2 cellular contexts compared by ENCODE assay signal in the genomic region with DNA sequence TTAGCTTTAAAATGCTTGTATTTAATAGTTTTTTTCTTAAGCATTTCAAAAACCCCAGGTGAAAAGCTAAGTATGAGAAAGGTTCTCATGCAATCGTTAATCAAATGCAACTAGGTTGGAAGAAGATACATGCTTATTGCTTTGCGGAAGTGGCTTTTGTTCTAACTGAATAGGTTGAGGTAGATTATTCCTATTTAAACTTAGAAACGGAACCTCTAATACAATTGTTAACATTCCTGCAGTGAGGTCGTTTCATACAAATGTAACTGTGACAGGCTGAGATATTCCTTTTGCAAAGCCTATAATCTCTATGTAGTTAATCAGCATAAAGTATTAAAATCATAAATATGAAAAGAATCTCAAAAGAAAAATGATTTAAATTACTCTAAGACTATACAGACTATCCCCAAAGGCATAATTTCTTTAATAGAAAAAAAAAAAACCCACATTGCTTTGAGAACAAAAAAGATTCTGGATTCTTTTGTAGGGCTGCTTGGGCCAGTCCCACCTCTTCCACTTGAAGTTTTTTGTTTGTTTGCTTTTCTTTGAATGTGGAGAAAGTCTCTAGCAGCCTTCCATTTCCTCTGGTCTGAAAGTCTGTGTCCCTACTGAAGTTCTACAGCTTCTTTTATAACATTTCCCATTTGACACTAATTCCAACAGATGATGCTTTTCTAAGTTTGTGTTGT.
TF ChIP-seq lines count a peak whose summit lies in the region.

No MANE protein-coding gene starts in this region.

TF ChIP-seq in IMR-90, 13 proteins besides CTCF, POLR2A, EP300 and RAD21:
- TF ChIP-seq RFX5 (IDR thresholded peaks at IDR 0.05; ENCODE audit: low read depth, low read length) (no peak), BHLHE40 (IDR thresholded peaks at IDR 0.05; ENCODE audit: low read depth, low read length) (no peak), CEBPB (IDR thresholded peaks at IDR 0.05; ENCODE audit: low read depth, low read length) (no peak), SMC3 (IDR thresholded peaks at IDR 0.05; ENCODE audit: low read depth, low read length) (no peak), FOS (IDR thresholded peaks at IDR 0.05; ENCODE audit: low read depth, low read length) (no peak), CHD1 (IDR thresholded peaks at IDR 0.05; ENCODE audit: low read depth, low read length) (no peak), NFE2L2 (IDR thresholded peaks at IDR 0.05; ENCODE audit: low read depth, low read length) (no peak), RCOR1 (IDR thresholded peaks at IDR 0.05; ENCODE audit: insufficient replicate concordance, low read length) (no peak)
TF ChIP-seq in IMR-90: peak in this region for 0.

TF ChIP-seq in HepG2, 621 proteins besides CTCF, POLR2A, EP300 and RAD21:
- no peak for TF ChIP-seq JUND (CRISPR knock-in tag; IDR thresholded peaks at IDR 0.05)
- no peak for TF ChIP-seq MYNN (CRISPR knock-in tag; IDR thresholded peaks at IDR 0.05; ENCODE audit: low read depth)
- TF ChIP-seq, protein P1, sequence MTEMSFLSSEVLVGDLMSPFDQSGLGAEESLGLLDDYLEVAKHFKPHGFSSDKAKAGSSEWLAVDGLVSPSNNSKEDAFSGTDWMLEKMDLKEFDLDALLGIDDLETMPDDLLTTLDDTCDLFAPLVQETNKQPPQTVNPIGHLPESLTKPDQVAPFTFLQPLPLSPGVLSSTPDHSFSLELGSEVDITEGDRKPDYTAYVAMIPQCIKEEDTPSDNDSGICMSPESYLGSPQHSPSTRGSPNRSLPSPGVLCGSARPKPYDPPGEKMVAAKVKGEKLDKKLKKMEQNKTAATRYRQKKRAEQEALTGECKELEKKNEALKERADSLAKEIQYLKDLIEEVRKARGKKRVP (CRISPR knock-in tag; IDR thresholded peaks at IDR 0.05) = no peak
- TF ChIP-seq MBD4 (IDR thresholded peaks at IDR 0.05; ENCODE audit: borderline replicate concordance, low read length) = no peak
- TF ChIP-seq ZNF232 (CRISPR knock-in tag; IDR thresholded peaks at IDR 0.05; ENCODE audit: borderline replicate concordance) = no peak
